ENCODE assay signal across 8 cellular contexts in genomic region chr3:136195258-136196063, GRCh38. TPM values are rescaled to one million over a fixed set of nuclear protein-coding genes. Genes with fewer than 3 reads are reported as not detected.
DNase-seq lines count a peak whose midpoint lies in the region; ATAC-seq, FAIRE-seq and TF ChIP-seq lines count a peak whose summit lies in the region.

No MANE protein-coding gene starts in this region.

- H2BK15ac ChIP-seq in H1 (ENCODE audit: low read length): no peak overlapping the region

- peak overlapping the region; percentile 98 for H4K8ac ChIP-seq in H1 (ENCODE audit: extremely low read depth, insufficient read depth, low read length)

- no peak overlapping the region for H3K14ac ChIP-seq in H1 (ENCODE audit: insufficient read length)

- H3K4ac ChIP-seq in H1 (replicated peaks; ENCODE audit: insufficient read length, low read depth, low read length): peak overlapping the region; percentile 47

- H3K36me3 Mint-ChIP-seq in activated CD4-positive, alpha-beta memory T cell treated with anti-CD3 and anti-CD28 coated beads for 36 hours: peaks cover 37% of the 10 kb centered on the region

- TF ChIP-seq POLR2A in H1 (IDR thresholded peaks at IDR 0.05; ENCODE audit: control extremely low read depth in 1 of 2, low read depth in 2 of 2, low read length in 2 of 2): peak; percentile 82 to 85

- peak overlapping the region; percentile 89 to 95 for H3K4me2 ChIP-seq in H1 (ENCODE audit: insufficient read depth in 1 of 2, low read depth in 2 of 2, low read length in 2 of 2)

- H3K27me3 ChIP-seq in AG04450 (ENCODE audit: control insufficient read depth, insufficient read depth, low read length) (no peaks in the 10 kb centered on the region), H1 (replicated peaks in 1 of 4; ENCODE audit: control insufficient read depth in 3 of 4, extremely low read depth in 1 of 4, insufficient read depth in 3 of 4, low read length in 3 of 4) (no peaks in the 10 kb centered on the region)

- peak; percentile 38 for ATAC-seq in GM18502 (IDR thresholded peaks at IDR 0.05; ENCODE audit: poor library complexity, unreplicated experiment)
- peak; percentile 27 for ATAC-seq in HG02970 (IDR thresholded peaks at IDR 0.05; ENCODE audit: low FRiP score, unreplicated experiment)

- H3K23me2 ChIP-seq in H1 (ENCODE audit: low read depth, low read length): peaks cover 10% of the 10 kb centered on the region; the same call in 1 of the 2 replicates

- H3K36me3 ChIP-seq in H1 (ENCODE audit: control insufficient read depth in 2 of 4, insufficient read depth in 4 of 4, low read length in 3 of 4): no peaks in the 10 kb centered on the region

- peaks cover 5% of the 10 kb centered on the region for H3K27me3 Mint-ChIP-seq in activated CD4-positive, alpha-beta memory T cell treated with anti-CD3 and anti-CD28 coated beads for 36 hours

- CTCF ChIA-PET in AG04450 (lab: Charles Lee) (interaction anchor here (1.0 to 1.6 kb wide), 2 partner anchors 117 to 557 kb away, joined by 3 to 13 read pairs; partner anchors contain the start of gene STAG1), H1 (lab: Charles Lee; ENCODE audit: partially characterized antibody) (interaction anchor here (0.8 to 1.0 kb wide), 2 partner anchors 9 to 53 kb away, joined by 3 to 4 read pairs; no protein-coding TSS in a partner anchor)
- CTCF ChIA-PET in activated CD4-positive, alpha-beta memory T cell treated with anti-CD3 and anti-CD28 coated beads for 36 hours (lab: Charles Lee): interaction anchor here (0.8 to 3.2 kb wide), 6 partner anchors 10 to 557 kb away, joined by 3 to 27 read pairs (median 3); partner anchors contain the start of genes PCCB and STAG1

- peak overlapping the region; percentile 90 for H3K4me3 ChIP-seq in AG04450 (ENCODE audit: low read depth, low read length)
- peak overlapping the region; percentile 93 to 98 (median 94) for H3K4me3 ChIP-seq in H1 (ENCODE audit: extremely low read depth in 1 of 4, insufficient read depth in 2 of 4, low read depth in 3 of 4, low read length in 4 of 4)

- H3K9me3 Mint-ChIP-seq in activated CD4-positive, alpha-beta memory T cell treated with anti-CD3 and anti-CD28 coated beads for 36 hours: no peaks in the 10 kb centered on the region

- H2BK120ac ChIP-seq in H1 (replicated peaks; ENCODE audit: low read depth, low read length): no peak overlapping the region

- peaks cover 22 to 27% of the 10 kb centered on the region in 2 experiments for H4K20me1 ChIP-seq in H1 (replicated peaks in 1 of 2; ENCODE audit: control insufficient read depth in 1 of 2, insufficient read depth in 2 of 2, low read length in 2 of 2)

- no peak for TF ChIP-seq RAD21 in H1 (IDR thresholded peaks at IDR 0.05 in 1 of 2, conservative IDR thresholded peaks at IDR 0.05 in 1 of 2; ENCODE audit: low read depth in 2 of 2, low read length in 2 of 2)

- H3K4me3 Mint-ChIP-seq in activated CD4-positive, alpha-beta memory T cell treated with anti-CD3 and anti-CD28 coated beads for 36 hours: peak overlapping the region; percentile 95

- H3K9ac ChIP-seq in H1 (replicated peaks in 1 of 4; ENCODE audit: extremely low read depth in 1 of 4, low read depth in 3 of 4, low read length in 3 of 4): peak overlapping the region; percentile 87 to 98 (median 95)

- intact Hi-C loops in activated CD4-positive, alpha-beta memory T cell treated with anti-CD3 and anti-CD28 coated beads for 36 hours (cut with micrococcal nuclease): loop anchor here (1.0 to 10.0 kb wide), 9 partner anchors 24 to 1711 kb away; partner anchors contain the start of genes ANAPC13, CEP63, NCK1 and PCCB

- H4K5ac ChIP-seq in H1 (ENCODE audit: insufficient read length, low read depth, low read length): peak overlapping the region; percentile 84

- H3K4me1 Mint-ChIP-seq in activated CD4-positive, alpha-beta memory T cell treated with anti-CD3 and anti-CD28 coated beads for 36 hours (ENCODE audit: low read depth): peaks cover 29% of the 10 kb centered on the region

- peak overlapping the region; percentile 89 for H4K91ac ChIP-seq in H1 (replicated peaks; ENCODE audit: insufficient read length, low read length)

- peaks cover 4% of the 10 kb centered on the region; the same call in 1 of the 2 replicates for H3K79me1 ChIP-seq in H1 (ENCODE audit: low read depth, low read length)

- TF ChIP-seq CTCF in AG04450 (IDR thresholded peaks at IDR 0.05; ENCODE audit: low read depth, low read length) (no peak), H1 (IDR thresholded peaks at IDR 0.05; ENCODE audit: control extremely low read depth in 1 of 3, insufficient read depth in 1 of 3, low read depth in 1 of 3, low read length in 3 of 3) (no peak)

- no peak overlapping the region for H3K23ac ChIP-seq in H1 (ENCODE audit: insufficient read length)

- TF ChIP-seq EP300 in H1 (IDR thresholded peaks at IDR 0.05; ENCODE audit: borderline replicate concordance in 1 of 2, low read depth in 2 of 2, low read length in 2 of 2): no peak

- H3K79me2 ChIP-seq in H1 (ENCODE audit: control insufficient read depth in 1 of 2, insufficient read depth in 2 of 2, low read length in 2 of 2): peaks cover 31 to 48% of the 10 kb centered on the region in 2 experiments

- no peak for FAIRE-seq in H1 (lab: Jason Lieb, UNC)

- peak overlapping the region; percentile 99 for H3K27ac Mint-ChIP-seq in activated CD4-positive, alpha-beta memory T cell treated with anti-CD3 and anti-CD28 coated beads for 36 hours

- H2AK5ac ChIP-seq in H1 (ENCODE audit: low read depth, low read length): no peak overlapping the region

- POLR2A ChIA-PET in AG04450 (lab: Yijun Ruan, JAX) (interaction anchor here (0.5 to 3.2 kb wide), 15 partner anchors 20 to 760 kb away, joined by 3 to 34 read pairs (median 4); partner anchors contain the start of genes NCK1 and STAG1), H1 (lab: Charles Lee; ENCODE audit: partially characterized antibody) (interaction anchor here (0.7 to 6.6 kb wide), 22 partner anchors 10 to 811 kb away, joined by 3 to 86 read pairs (median 4); partner anchors contain the start of genes PCCB and STAG1)
- POLR2A ChIA-PET in activated CD4-positive, alpha-beta memory T cell treated with anti-CD3 and anti-CD28 coated beads for 36 hours (lab: Charles Lee): interaction anchor here (0.5 to 4.0 kb wide), 12 partner anchors 12 to 667 kb away, joined by 3 to 46 read pairs (median 6); partner anchors contain the start of genes NCK1 and STAG1

- H3K4me1 ChIP-seq in H1 (replicated peaks in 1 of 4; ENCODE audit: control insufficient read depth in 3 of 4, insufficient read depth in 4 of 4, low read length in 3 of 4): peaks cover 0 to 7% (median 0%) of the 10 kb centered on the region in 4 experiments; a peak in 1 of 7 replicates

- H2BK12ac ChIP-seq in H1 (ENCODE audit: low read depth, low read length): no peak overlapping the region

- peak overlapping the region; percentile 90 for H3K56ac ChIP-seq in H1 (replicated peaks; ENCODE audit: insufficient read length, low read depth, low read length)

- no peak overlapping the region; the same call in 1 of the 2 replicates for H2AFZ ChIP-seq in H1 (ENCODE audit: low read length)

- H3K27ac ChIP-seq in AG04450 (ENCODE audit: low read depth, low read length): peak overlapping the region; percentile 99
- peak overlapping the region; percentile 97 for H3K27ac ChIP-seq in H1 (ENCODE audit: low read depth, low read length)

- DNase-seq in AG04450 (ENCODE audit: low read depth, low spot score) (peak; percentile 26), NCI-H2171 (lab: John Stamatoyannopoulos, UW) (peak; percentile 77), H1 (ENCODE audit: low read depth in 1 of 2, low spot score in 2 of 2) (peak in 1 of 2 experiments; percentile 85), mesenteric fat pad (ENCODE audit: low spot score) (peak; percentile 93)
- peak; percentile 71 for DNase-seq in activated CD4-positive, alpha-beta memory T cell treated with anti-CD3 and anti-CD28 coated beads for 36 hours
- peak; percentile 38 to 66 for DNase-seq in stimulated activated CD8-positive, alpha-beta memory T cell treated with anti-CD3 and anti-CD28 coated beads, Interleukin-15, amount 100 ng/mL, for 4 hours (ENCODE audit: low read depth in 2 of 2)

- WGBS in H1 (ENCODE audit: extremely low coverage in 1 of 2, insufficient coverage in 1 of 2, insufficient read length in 1 of 2, insufficient replicate concordance in 2 of 2, low coverage in 1 of 2, low lambda C conversion rate in 2 of 2, missing lambda C conversion rate in 1 of 2), 2 experiments: 1% methylated on average over 52 of the region's 103 CpGs; no CpG with 5 or more reads in 1 of the 2 experiments

- peak overlapping the region; percentile 98 for H2BK5ac ChIP-seq in H1 (ENCODE audit: low read depth, low read length)

- no peak overlapping the region for H2BK20ac ChIP-seq in H1 (ENCODE audit: low read length)

- H3K9me3 ChIP-seq in AG04450 (ENCODE audit: control insufficient read depth, insufficient read depth, low read length) (peaks cover 6% of the 10 kb centered on the region), H1 (ENCODE audit: insufficient read depth in 2 of 2, low read depth in 1 of 2, low read length in 1 of 2) (no peaks in the 10 kb centered on the region; a peak in 1 of 4 replicates)

- H3K18ac ChIP-seq in H1 (ENCODE audit: extremely low read depth, low read length): peak overlapping the region; percentile 98

RNA-seq across cellular contexts. Expression of gene MSL2, which starts 0.7 kb away (rescaled TPM):
- 5.7 and 9.1 TPM in 2 replicates for polyA plus RNA-seq in AG04450 (2011; rRNA removed)
- 9.8 and 13.5 TPM in 2 replicates for polyA minus RNA-seq in AG04450 (2011; rRNA and poly(A)+ RNA removed)
- 10 to 100 TPM; 37.2 to 38.5 TPM for total RNA-seq in activated CD4-positive, alpha-beta memory T cell treated with anti-CD3 and anti-CD28 coated beads for 36 hours
- total RNA-seq in H1 (2021; fragmentation: NEBNext Ultra II Directional; extraction: Animal tissue kit (Norgen Biotek cat#: 25700)): 40.6 and 41.8 TPM in 2 replicates
- polyA plus RNA-seq in H1 (2011; rRNA removed): 8.8 and 9.1 TPM in 2 replicates
- polyA plus RNA-seq in H1 (2011; cell fraction: cytosol; rRNA removed): 10.8 TPM
- polyA plus RNA-seq in H1 (2011; cell fraction: nucleus; rRNA removed): 6.3 TPM
- polyA plus RNA-seq in H1 (2012, experiment 1 of 2): 11.7 to 34.4 TPM (median 17.6 TPM) in 4 replicates
- polyA plus RNA-seq in H1 (2012, experiment 2 of 2): 2.2 TPM
- 17.7 TPM for polyA plus RNA-seq in H1 (2013, experiment 1 of 2)
- polyA plus RNA-seq in H1 (2013, experiment 2 of 2): 17.7 TPM
- 19.0 and 32.2 TPM in 2 replicates for polyA minus RNA-seq in H1 (2011; rRNA and poly(A)+ RNA removed)
- polyA minus RNA-seq in H1 (2011; cell fraction: cytosol; rRNA and poly(A)+ RNA removed): 20.9 TPM
- 16.8 TPM for polyA minus RNA-seq in H1 (2011; cell fraction: nucleus; rRNA and poly(A)+ RNA removed)
- 20.6 TPM for total RNA-seq in mesenteric fat pad

RNA-seq across cellular contexts. Expression of gene PCCB, which starts 54.7 kb away (rescaled TPM):
- polyA plus RNA-seq in AG04450 (2011; rRNA removed) (57.2 and 67.7 TPM in 2 replicates), H1 (2011; rRNA removed) (60.8 and 84.4 TPM in 2 replicates)
- polyA minus RNA-seq in AG04450 (2011; rRNA and poly(A)+ RNA removed): 58.5 and 60.8 TPM in 2 replicates
- 10 to 100 TPM; 54.5 to 58.9 TPM for total RNA-seq in activated CD4-positive, alpha-beta memory T cell treated with anti-CD3 and anti-CD28 coated beads for 36 hours
- 56.7 and 60.2 TPM in 2 replicates for total RNA-seq in H1 (2021; fragmentation: NEBNext Ultra II Directional; extraction: Animal tissue kit (Norgen Biotek cat#: 25700))
- polyA plus RNA-seq in H1 (2011; cell fraction: cytosol; rRNA removed): 82.6 TPM
- 63.8 TPM for polyA plus RNA-seq in H1 (2011; cell fraction: nucleus; rRNA removed)
- polyA plus RNA-seq in H1 (2012, experiment 1 of 2): 69.8 to 75.3 TPM (median 73.3 TPM) in 4 replicates
- 41.3 TPM for polyA plus RNA-seq in H1 (2012, experiment 2 of 2)
- 35.0 TPM for polyA plus RNA-seq in H1 (2013, experiment 1 of 2)
- 35.0 TPM for polyA plus RNA-seq in H1 (2013, experiment 2 of 2)
- polyA minus RNA-seq in H1 (2011; rRNA and poly(A)+ RNA removed): 112 and 123 TPM in 2 replicates
- polyA minus RNA-seq in H1 (2011; cell fraction: cytosol; rRNA and poly(A)+ RNA removed): 44.0 TPM
- 31.8 TPM for polyA minus RNA-seq in H1 (2011; cell fraction: nucleus; rRNA and poly(A)+ RNA removed)
- total RNA-seq in mesenteric fat pad: 28.5 TPM
